In the genomic region with DNA sequence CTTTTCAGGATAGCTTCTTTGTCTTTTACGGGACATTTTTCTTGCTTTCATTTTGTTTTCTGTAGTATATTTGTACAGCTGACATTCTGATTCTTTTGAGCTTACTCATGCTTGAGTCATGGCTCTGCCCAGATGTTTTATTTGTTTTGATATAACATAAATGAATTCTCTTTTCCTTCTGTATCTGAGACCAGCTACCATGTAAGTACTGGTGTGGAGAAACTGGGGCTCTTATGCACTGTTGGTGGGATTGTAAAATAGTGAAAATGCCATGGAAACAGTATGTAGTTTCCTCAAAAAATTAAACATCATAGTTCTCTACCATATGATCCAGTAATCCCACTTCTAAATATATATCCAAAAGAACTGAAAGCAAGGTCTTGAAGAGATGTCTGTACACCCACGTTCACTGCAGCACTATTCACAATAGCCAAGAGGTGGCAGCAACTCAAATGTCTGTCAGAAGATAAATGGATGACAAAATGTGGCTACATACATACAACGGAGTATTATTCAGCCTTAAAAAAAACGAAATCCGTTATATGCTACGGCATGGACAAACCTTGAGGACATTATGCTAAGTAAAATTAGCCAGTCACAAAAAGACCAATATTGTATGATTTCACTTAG, we compare ENCODE assay signal across 9 cellular contexts.
DNase-seq lines count a peak whose midpoint lies in the region; ATAC-seq and TF ChIP-seq lines count a peak whose summit lies in the region.
"Had no signal": no experiment of that assay in that cellular context is flagged by ENCODE, and none has a peak within 500 bp of the region (broad histone marks: within the 10 kb centered on the region; RNA-seq: fewer than 3 reads in every experiment).

No MANE protein-coding gene starts in this region.

- no peaks in the 10 kb centered on the region for H3K9me3 Mint-ChIP-seq in activated CD4-positive, alpha-beta T cell treated with anti-CD3 and anti-CD28 coated beads, Interleukin-2, amount 10 ng/mL, durations not matched to agents 7 days and 5 days

- intact Hi-C loops in testis (cut with DNase I; ENCODE audit: low total_unique reads) = no loop called here

- DNase-seq in activated CD4-positive, alpha-beta T cell treated with anti-CD3 and anti-CD28 coated beads, Interleukin-2, amount 10 ng/mL, durations not matched to agents 7 days and 5 days = peak; percentile 15
- DNase-seq in activated CD4-positive, alpha-beta T cell treated with anti-CD3 and anti-CD28 coated beads, Interleukin-2, amount 50 U/mL, for 4 hours = no peak
- DNase-seq in OCI-M1 (lab: John Stamatoyannopoulos, UW) = peak; percentile 43
- peak; percentile 40 to 63 for DNase-seq in erythroblast (lab: John Stamatoyannopoulos, UW)
- DNase-seq in testis = no peak
- no peak for DNase-seq in iPS-NIHi7 (ENCODE audit: extremely low spot score)

- H3K27ac Mint-ChIP-seq in activated CD4-positive, alpha-beta T cell treated with anti-CD3 and anti-CD28 coated beads, Interleukin-2, amount 10 ng/mL, durations not matched to agents 7 days and 5 days = no peak overlapping the region

- H3K27me3 Mint-ChIP-seq in activated CD4-positive, alpha-beta T cell treated with anti-CD3 and anti-CD28 coated beads, Interleukin-2, amount 10 ng/mL, durations not matched to agents 7 days and 5 days = no peaks in the 10 kb centered on the region

- POLR2A ChIA-PET in activated CD4-positive, alpha-beta T cell treated with anti-CD3 and anti-CD28 coated beads, Interleukin-2, amount 10 ng/mL, durations not matched to agents 7 days and 5 days (lab: Charles Lee) = no interaction called here

- H3K36me3 ChIP-seq in testis (ENCODE audit: low read depth, missing control alignments) = no peaks in the 10 kb centered on the region

- peaks cover 8% of the 10 kb centered on the region for H3K4me1 Mint-ChIP-seq in activated CD4-positive, alpha-beta T cell treated with anti-CD3 and anti-CD28 coated beads, Interleukin-2, amount 10 ng/mL, durations not matched to agents 7 days and 5 days

- no peak overlapping the region for H3K27ac ChIP-seq in testis

- no peak overlapping the region for H3K4me3 ChIP-seq in testis

- WGBS in testis, 2 donors = 66 to 73% methylated on average over 6 of the region's 6 CpGs

- H3K4me1 ChIP-seq in testis = peaks cover 2% of the 10 kb centered on the region

- ATAC-seq in GM18519 (IDR thresholded peaks at IDR 0.05; ENCODE audit: low FRiP score, unreplicated experiment) (no peak), GM19463 (IDR thresholded peaks at IDR 0.05; ENCODE audit: unreplicated experiment) (no peak)
- ATAC-seq: Right ventricle myocardium inferior had no signal

- H3K9me3 ChIP-seq in testis = no peaks in the 10 kb centered on the region

- no peaks in the 10 kb centered on the region for H3K27me3 ChIP-seq in testis

- TF ChIP-seq CTCF in testis (IDR thresholded peaks at IDR 0.05) = peak in 2 of 3 experiments; percentile 14 to 18

- TF ChIP-seq POLR2A in erythroblast (IDR thresholded peaks at IDR 0.05; ENCODE audit: low read length) (no peak), testis (IDR thresholded peaks at IDR 0.05) (no peak)

- H3K4me3 Mint-ChIP-seq in activated CD4-positive, alpha-beta T cell treated with anti-CD3 and anti-CD28 coated beads, Interleukin-2, amount 10 ng/mL, durations not matched to agents 7 days and 5 days = no peak overlapping the region

- H3K36me3 Mint-ChIP-seq in activated CD4-positive, alpha-beta T cell treated with anti-CD3 and anti-CD28 coated beads, Interleukin-2, amount 10 ng/mL, durations not matched to agents 7 days and 5 days (ENCODE audit: low read depth) = peaks cover 7% of the 10 kb centered on the region

- CTCF ChIA-PET in activated CD4-positive, alpha-beta T cell treated with anti-CD3 and anti-CD28 coated beads, Interleukin-2, amount 10 ng/mL, durations not matched to agents 7 days and 5 days (lab: Charles Lee) = interaction anchor here (1.0 to 1.3 kb wide), 3 partner anchors 12 to 138 kb away, joined by 3 to 4 read pairs (median 3); no protein-coding TSS in a partner anchor

Comparison
In these comparisons a context has a peak if more than half of its experiments do, and no peak if none do; other contexts are left out.
1. DNase-seq: peak in activated CD4-positive, alpha-beta T cell treated with anti-CD3 and anti-CD28 coated beads, Interleukin-2, amount 10 ng/mL, durations not matched to agents 7 days and 5 days (single experiment), OCI-M1 (single experiment) and erythroblast (2 of 2); none in activated CD4-positive, alpha-beta T cell treated with anti-CD3 and anti-CD28 coated beads, Interleukin-2, amount 50 U/mL, for 4 hours (0 of 2), testis (single experiment) and iPS-NIHi7 (single experiment).